20 cellular contexts compared by ENCODE assay signal in genomic region chr10:116139886-116140285, GRCh38.
"Had no signal": no experiment of that assay in that cellular context is flagged by ENCODE, and none has a peak within 500 bp of the region (broad histone marks: within the 10 kb centered on the region; RNA-seq: fewer than 3 reads in every experiment).

No MANE protein-coding gene starts in this region.

- H3K4me3 Mint-ChIP-seq: dendritic cell treated with granulocyte-macrophage colony-stimulating factor and Interleukin-4, amounts not matched to agents 40 ng/mL and 50 ng/mL, for 4 days; effector memory CD8-positive, alpha-beta T cell; endodermal cell; memory B cell had no signal

- H3K27me3 ChIP-seq: colonic mucosa, foreskin keratinocyte had no signal

- H3K4me1 ChIP-seq: colonic mucosa, foreskin keratinocyte, gastroesophageal sphincter, heart right ventricle, lower lobe of right lung had no signal

- H3K9me3 ChIP-seq: colonic mucosa, gastroesophageal sphincter, heart right ventricle, lower lobe of right lung had no signal

- H3K27ac Mint-ChIP-seq: dendritic cell treated with granulocyte-macrophage colony-stimulating factor and Interleukin-4, amounts not matched to agents 40 ng/mL and 50 ng/mL, for 4 days; effector memory CD8-positive, alpha-beta T cell; endodermal cell; memory B cell had no signal

- H3K9me3 Mint-ChIP-seq: dendritic cell treated with granulocyte-macrophage colony-stimulating factor and Interleukin-4, amounts not matched to agents 40 ng/mL and 50 ng/mL, for 4 days; endodermal cell; memory B cell had no signal

- H3K4me1 Mint-ChIP-seq: memory B cell had no signal

- H3K36me3 ChIP-seq: colonic mucosa, gastroesophageal sphincter, heart right ventricle, lower lobe of right lung had no signal

- H3K4me3 ChIP-seq: colonic mucosa, gastroesophageal sphincter, heart right ventricle, lower lobe of right lung had no signal

- H3K27ac ChIP-seq: colonic mucosa, epithelial cell of prostate, foreskin keratinocyte, gastroesophageal sphincter, heart right ventricle, lower lobe of right lung had no signal

- DNase-seq: cerebellar nuclear complex; colonic mucosa; cortex of kidney; effector CD8-positive, alpha-beta T cell; effector memory CD8-positive, alpha-beta T cell; endodermal cell; erythroblast; foreskin keratinocyte; head of caudate nucleus; heart right ventricle; hippocampal formation; left cardiac atrium; left ventricle myocardium superior; lower lobe of right lung; mesendoderm; midbrain had no signal

- H3K36me3 Mint-ChIP-seq: memory B cell had no signal

- H3K27me3 Mint-ChIP-seq: dendritic cell treated with granulocyte-macrophage colony-stimulating factor and Interleukin-4, amounts not matched to agents 40 ng/mL and 50 ng/mL, for 4 days; effector memory CD8-positive, alpha-beta T cell had no signal
